In the genomic region with DNA sequence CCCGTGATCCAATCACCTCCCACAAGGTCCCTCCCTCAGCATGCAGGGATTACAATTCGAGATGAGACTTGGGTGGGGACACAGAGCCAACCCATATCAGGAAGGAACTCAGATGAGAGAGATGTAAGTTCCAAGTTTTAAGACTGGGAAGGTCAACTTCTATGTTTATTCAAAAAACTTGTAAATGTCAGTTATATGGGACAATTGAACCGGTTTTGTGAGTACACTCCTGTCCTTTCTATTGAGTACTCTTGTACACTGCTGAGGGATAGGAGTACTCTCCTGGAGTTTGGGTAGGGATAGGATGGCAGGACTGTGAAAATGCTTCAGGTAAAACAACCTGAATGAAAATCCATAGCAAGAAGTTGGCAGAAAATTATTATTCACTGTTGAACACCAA, we compare ENCODE assay signal across 25 cellular contexts.
"Had no signal": no experiment of that assay in that cellular context is flagged by ENCODE, and none has a peak within 500 bp of the region (broad histone marks: within the 10 kb centered on the region; RNA-seq: fewer than 3 reads in every experiment).

No MANE protein-coding gene starts in this region.

- ATAC-seq: effector memory CD8-positive, alpha-beta T cell; esophagus mucosa; gastrocnemius medialis; heart right ventricle; left cardiac atrium; left lung; left ventricle myocardium superior; lower lobe of right lung; mucosa of descending colon; naive thymus-derived CD8-positive, alpha-beta T cell had no signal

- H3K27ac ChIP-seq: epithelial cell of prostate, esophagus squamous epithelium, gastrocnemius medialis, heart right ventricle, left lung, lower lobe of right lung had no signal

- H3K27me3 Mint-ChIP-seq: dendritic cell treated with granulocyte-macrophage colony-stimulating factor and Interleukin-4, amounts not matched to agents 40 ng/mL and 50 ng/mL, for 4 days; naive thymus-derived CD8-positive, alpha-beta T cell had no signal

- H3K4me1 Mint-ChIP-seq: mesothelial cell of epicardium had no signal

- H3K27me3 ChIP-seq: esophagus squamous epithelium, left lung had no signal

- DNase-seq: cortex of kidney; effector CD8-positive, alpha-beta T cell; effector memory CD8-positive, alpha-beta T cell; endodermal cell; erythroblast; esophagus squamous epithelium; foreskin fibroblast; foreskin melanocyte; gastrocnemius medialis; glutamatergic neuron; head of caudate nucleus; heart right ventricle; hippocampal formation; left cardiac atrium; left lung; left ventricle myocardium superior; lower lobe of right lung; mesenchymal stem cell; mucosa of descending colon; naive B cell; naive thymus-derived CD8-positive, alpha-beta T cell had no signal

- H3K9me3 ChIP-seq: gastrocnemius medialis, lower lobe of right lung had no signal

- H3K36me3 ChIP-seq: esophagus squamous epithelium, gastrocnemius medialis, heart right ventricle, left lung, lower lobe of right lung had no signal

- H3K4me3 ChIP-seq: esophagus squamous epithelium, gastrocnemius medialis, heart right ventricle, left lung, lower lobe of right lung, mucosa of descending colon had no signal

- H3K4me1 ChIP-seq: gastrocnemius medialis, heart right ventricle, left lung, lower lobe of right lung had no signal

- H3K9me3 Mint-ChIP-seq: effector memory CD8-positive, alpha-beta T cell had no signal

- H3K4me3 Mint-ChIP-seq: dendritic cell treated with granulocyte-macrophage colony-stimulating factor and Interleukin-4, amounts not matched to agents 40 ng/mL and 50 ng/mL, for 4 days; effector memory CD8-positive, alpha-beta T cell; endodermal cell; mesothelial cell of epicardium; naive B cell had no signal

- H3K27ac Mint-ChIP-seq: dendritic cell treated with granulocyte-macrophage colony-stimulating factor and Interleukin-4, amounts not matched to agents 40 ng/mL and 50 ng/mL, for 4 days; effector memory CD8-positive, alpha-beta T cell; endodermal cell; mesothelial cell of epicardium had no signal
